In genomic region chr15:90838544-90838943, GRCh38 we compare ENCODE assay signal across 11 cellular contexts. TPM values are rescaled to one million over a fixed set of nuclear protein-coding genes. Genes with fewer than 3 reads are reported as not detected.
A peak's percentile ranks its signal among the peaks of the same experiment; 100 is the strongest.
DNase-seq lines count a peak whose midpoint lies in the region; ATAC-seq and TF ChIP-seq lines count a peak whose summit lies in the region.
"Had no signal": no experiment of that assay in that cellular context is flagged by ENCODE, and none has a peak within 500 bp of the region (broad histone marks: within the 10 kb centered on the region; RNA-seq: fewer than 3 reads in every experiment).

No MANE protein-coding gene starts in this region.

- H3K27me3 Mint-ChIP-seq in activated CD4-positive, alpha-beta T cell treated with anti-CD3 and anti-CD28 coated beads for 36 hours = no peaks in the 10 kb centered on the region
- H3K27me3 Mint-ChIP-seq in activated naive CD4-positive, alpha-beta T cell treated with anti-CD3 and anti-CD28 coated beads, Interleukin-2, amount 10 ng/mL, durations not matched to agents 7 days and 5 days = peaks cover 4% of the 10 kb centered on the region
- no peaks in the 10 kb centered on the region for H3K27me3 Mint-ChIP-seq in natural killer cell (ENCODE audit: low read depth in 2 of 2)

- H3K36me3 Mint-ChIP-seq in activated CD4-positive, alpha-beta T cell treated with anti-CD3 and anti-CD28 coated beads for 36 hours (ENCODE audit: low read depth) = peaks cover 12% of the 10 kb centered on the region
- H3K36me3 Mint-ChIP-seq in activated naive CD4-positive, alpha-beta T cell treated with anti-CD3 and anti-CD28 coated beads, Interleukin-2, amount 10 ng/mL, durations not matched to agents 7 days and 5 days = peaks cover 4% of the 10 kb centered on the region
- no peaks in the 10 kb centered on the region for H3K36me3 Mint-ChIP-seq in natural killer cell

- H3K4me3 ChIP-seq in HEK293 (ENCODE audit: low read depth, low read length) = no peak overlapping the region

- H3K4me1 ChIP-seq in HEK293 (ENCODE audit: control insufficient read depth, insufficient read depth, low read length) = peaks cover 5% of the 10 kb centered on the region

- CTCF ChIA-PET in activated CD4-positive, alpha-beta T cell treated with anti-CD3 and anti-CD28 coated beads for 36 hours (lab: Charles Lee) = interaction anchor here (0.9 to 3.5 kb wide), 8 partner anchors 13 to 96 kb away, joined by 3 to 29 read pairs (median 4); partner anchors contain the start of genes HDDC3 and UNC45A
- CTCF ChIA-PET in HEK293 (lab: Yijun Ruan, JAX) = no interaction called here
- CTCF ChIA-PET in activated naive CD4-positive, alpha-beta T cell treated with anti-CD3 and anti-CD28 coated beads, Interleukin-2, amount 10 ng/mL, durations not matched to agents 7 days and 5 days (lab: Charles Lee) = interaction anchor here (1.0 to 1.8 kb wide), 6 partner anchors 9 to 48 kb away, joined by 3 to 8 read pairs (median 4); no protein-coding TSS in a partner anchor

- H3K4me3 Mint-ChIP-seq in activated CD4-positive, alpha-beta T cell treated with anti-CD3 and anti-CD28 coated beads for 36 hours = peak overlapping the region; percentile 80
- H3K4me3 Mint-ChIP-seq in activated naive CD4-positive, alpha-beta T cell treated with anti-CD3 and anti-CD28 coated beads, Interleukin-2, amount 10 ng/mL, durations not matched to agents 7 days and 5 days = peak overlapping the region; percentile 86
- peak overlapping the region; percentile 83 for H3K4me3 Mint-ChIP-seq in natural killer cell
- H3K4me3 Mint-ChIP-seq: HFFc6 had no signal

- H3K36me3 ChIP-seq in HEK293 (ENCODE audit: control insufficient read depth in 2 of 2, insufficient read depth in 1 of 2, low read length in 2 of 2) = no peaks in the 10 kb centered on the region

- peak; percentile 69 for DNase-seq in activated CD4-positive, alpha-beta T cell treated with anti-CD3 and anti-CD28 coated beads for 36 hours
- DNase-seq in activated CD4-positive, alpha-beta T cell treated with anti-CD3 and anti-CD28 coated beads, Interleukin-2, amount 50 U/mL, for 1 hour = no peak
- no peak for DNase-seq in activated naive CD4-positive, alpha-beta T cell treated with anti-CD3 and anti-CD28 coated beads, Interleukin-2, amount 10 ng/mL, durations not matched to agents 7 days and 5 days
- DNase-seq in natural killer cell = no peak
- no peak for DNase-seq in cardiac septum (ENCODE audit: low spot score)
- no peak for DNase-seq in medulla oblongata (ENCODE audit: extremely low spot score)
- DNase-seq: 8988T, HFFc6, SK-N-SH had no signal

- H3K9me3 ChIP-seq in HEK293 (ENCODE audit: control insufficient read depth, insufficient read depth, low read depth, low read length) = no peaks in the 10 kb centered on the region
- H3K9me3 ChIP-seq: SK-N-SH had no signal

- H3K27ac ChIP-seq in HEK293 (ENCODE audit: extremely low read depth, low read depth, low read length) = no peak overlapping the region

- intact Hi-C loops in activated CD4-positive, alpha-beta T cell treated with anti-CD3 and anti-CD28 coated beads for 36 hours (cut with DNase I, micrococcal nuclease) = loop anchor here (1.0 to 10.0 kb wide), 7 partner anchors 8 to 1016 kb away; partner anchors contain the start of genes FURIN (in 1 of the 2), HDDC3 (in 1 of the 2) and SLCO3A1 (in 1 of the 2)
- intact Hi-C loops in natural killer cell (cut with micrococcal nuclease) (loop anchor here (1.0 to 5.0 kb wide), 4 partner anchors 14 to 122 kb away; partner anchors contain the start of gene BLM), cardiac septum (cut with DNase I) (no loop called here)

- POLR2A ChIA-PET in activated CD4-positive, alpha-beta T cell treated with anti-CD3 and anti-CD28 coated beads for 36 hours (lab: Charles Lee) = interaction anchor here (1.0 to 3.6 kb wide), 11 partner anchors 9 to 121 kb away, joined by 3 to 40 read pairs (median 7); partner anchors contain the start of gene BLM
- POLR2A ChIA-PET in HEK293 (lab: Yijun Ruan, JAX) = interaction anchor here (1.2 kb wide), 1 partner anchor 122 kb away, joined by 5 read pairs; the partner anchor contains the start of gene BLM

- ATAC-seq in activated CD4-positive, alpha-beta T cell treated with anti-CD3 and anti-CD28 coated beads for 36 hours = peak; percentile 20
- ATAC-seq in natural killer cell (no peak), HG03280 (IDR thresholded peaks at IDR 0.05; ENCODE audit: unreplicated experiment) (no peak)

- H3K27ac Mint-ChIP-seq in activated CD4-positive, alpha-beta T cell treated with anti-CD3 and anti-CD28 coated beads for 36 hours = peak overlapping the region; percentile 92
- peak overlapping the region; percentile 95 for H3K27ac Mint-ChIP-seq in activated naive CD4-positive, alpha-beta T cell treated with anti-CD3 and anti-CD28 coated beads, Interleukin-2, amount 10 ng/mL, durations not matched to agents 7 days and 5 days
- peak overlapping the region; percentile 95 for H3K27ac Mint-ChIP-seq in natural killer cell
- H3K27ac Mint-ChIP-seq: HFFc6 had no signal

- TF ChIP-seq CTCF in HEK293 (tag by site-specific recombination; IDR thresholded peaks at IDR 0.05) = no peak
- no peak for TF ChIP-seq CTCF in natural killer cell (IDR thresholded peaks at IDR 0.05)

- H3K9me3 Mint-ChIP-seq in activated CD4-positive, alpha-beta T cell treated with anti-CD3 and anti-CD28 coated beads for 36 hours (ENCODE audit: low read depth) = no peaks in the 10 kb centered on the region
- H3K9me3 Mint-ChIP-seq in activated naive CD4-positive, alpha-beta T cell treated with anti-CD3 and anti-CD28 coated beads, Interleukin-2, amount 10 ng/mL, durations not matched to agents 7 days and 5 days = no peaks in the 10 kb centered on the region
- H3K9me3 Mint-ChIP-seq in natural killer cell = no peaks in the 10 kb centered on the region
- H3K9me3 Mint-ChIP-seq: HFFc6 had no signal

- peaks cover 67% of the 10 kb centered on the region for H3K4me1 Mint-ChIP-seq in activated CD4-positive, alpha-beta T cell treated with anti-CD3 and anti-CD28 coated beads for 36 hours
- peaks cover 90% of the 10 kb centered on the region for H3K4me1 Mint-ChIP-seq in activated naive CD4-positive, alpha-beta T cell treated with anti-CD3 and anti-CD28 coated beads, Interleukin-2, amount 10 ng/mL, durations not matched to agents 7 days and 5 days
- H3K4me1 Mint-ChIP-seq in natural killer cell = peaks cover 23% of the 10 kb centered on the region in 2 donors

TF ChIP-seq in HEK293, 187 proteins besides CTCF, POLR2A, EP300 and RAD21:
- TF ChIP-seq ZBTB10 (tag by site-specific recombination; IDR thresholded peaks at IDR 0.05) = 0 out of 2 replicates have a peak, but pooled peaks have one; percentile 24
- TF ChIP-seq YY2 (tag by site-specific recombination; IDR thresholded peaks at IDR 0.05) = no peak
TF ChIP-seq in HEK293: peak in this region for 1.

RNA-seq across cellular contexts. Expression of gene FURIN, which starts 29.8 kb away (rescaled TPM):
- 100 to 1,000 TPM; 406 to 422 TPM for total RNA-seq in activated CD4-positive, alpha-beta T cell treated with anti-CD3 and anti-CD28 coated beads for 36 hours
- 100 to 1,000 TPM; 110 to 178 (median 172) TPM for total RNA-seq in natural killer cell
- 43.9 TPM for total RNA-seq in cardiac septum

RNA-seq across cellular contexts. Expression of gene FES, which starts 45.8 kb away (rescaled TPM):
- total RNA-seq in activated CD4-positive, alpha-beta T cell treated with anti-CD3 and anti-CD28 coated beads for 36 hours = 10 to 100 TPM; 12.2 to 15.6 TPM
- total RNA-seq in natural killer cell (10 to 100 TPM; 35.8 to 70.3 (median 52.5) TPM), cardiac septum (16.2 TPM)
